14 cellular contexts compared by ENCODE assay signal in genomic region chr1:75392278-75392677, GRCh38.
DNase-seq lines count a peak whose midpoint lies in the region; ATAC-seq, FAIRE-seq and TF ChIP-seq lines count a peak whose summit lies in the region.
"Had no signal": no experiment of that assay in that cellular context is flagged by ENCODE, and none has a peak within 500 bp of the region (broad histone marks: within the 10 kb centered on the region; RNA-seq: fewer than 3 reads in every experiment).

No MANE protein-coding gene starts in this region.

- H3K36me3 Mint-ChIP-seq in astrocyte (ENCODE audit: low read depth, unreplicated experiment), result peaks cover 3% of the 10 kb centered on the region
- H3K36me3 Mint-ChIP-seq in osteocyte (ENCODE audit: unreplicated experiment), result no peaks in the 10 kb centered on the region
- H3K36me3 Mint-ChIP-seq: CD8-positive, alpha-beta T cell had no signal

- no peaks in the 10 kb centered on the region for H3K36me3 ChIP-seq in astrocyte (ENCODE audit: insufficient read depth, low read length)
- H3K36me3 ChIP-seq: esophagus muscularis mucosa had no signal

- H3K27me3 Mint-ChIP-seq in astrocyte (ENCODE audit: low read depth, unreplicated experiment) (no peaks in the 10 kb centered on the region), osteocyte (ENCODE audit: unreplicated experiment) (no peaks in the 10 kb centered on the region)
- H3K27me3 Mint-ChIP-seq: stimulated activated naive CD8-positive, alpha-beta T cell treated with anti-CD3 and anti-CD28 coated beads, Interleukin-15, amount 100 ng/mL, for 72 hours had no signal

- ATAC-seq in GM18907 (IDR thresholded peaks at IDR 0.05; ENCODE audit: unreplicated experiment), result peak; percentile 98
- peak; percentile 95 for ATAC-seq in GM21619 (IDR thresholded peaks at IDR 0.05; ENCODE audit: unreplicated experiment)
- ATAC-seq in HG03064 (IDR thresholded peaks at IDR 0.05; ENCODE audit: low read depth, unreplicated experiment), result peak; percentile 73
- ATAC-seq: CD8-positive, alpha-beta T cell; HCT116; stimulated activated naive CD8-positive, alpha-beta T cell treated with anti-CD3 and anti-CD28 coated beads, Interleukin-15, amount 100 ng/mL, for 72 hours had no signal

- H3K79me2 ChIP-seq in astrocyte (ENCODE audit: insufficient read depth, low read length), result no peaks in the 10 kb centered on the region

- peaks cover 4% of the 10 kb centered on the region for H3K9me3 ChIP-seq in astrocyte (ENCODE audit: insufficient read depth, low read depth, low read length)

- FAIRE-seq in astrocyte (lab: Jason Lieb, UNC), result no peak

- no peaks in the 10 kb centered on the region for H3K4me1 ChIP-seq in astrocyte (ENCODE audit: insufficient read depth, low read length)
- H3K4me1 ChIP-seq: esophagus muscularis mucosa had no signal

- no peak overlapping the region for H3K27ac ChIP-seq in astrocyte (ENCODE audit: low read depth, low read length)
- H3K27ac ChIP-seq: esophagus muscularis mucosa had no signal

- no peak overlapping the region for H3K9ac ChIP-seq in astrocyte (ENCODE audit: low read length)

- DNase-seq in astrocyte (ENCODE audit: low read depth) (peak; percentile 2), DMS 273 (lab: John Stamatoyannopoulos, UW; ENCODE audit: unreplicated experiment) (no peak), GM13976 (ENCODE audit: low spot score) (no peak), osteocyte (ENCODE audit: extremely low spot score, unreplicated experiment) (no peak), cortex of kidney (lab: John Stamatoyannopoulos, UW) (no peak)
- DNase-seq: activated CD4-positive, alpha-beta T cell treated with anti-CD3 and anti-CD28 coated beads for 4 hours; CD8-positive, alpha-beta T cell; stimulated activated CD4-positive, alpha-beta T cell treated with anti-CD3 and anti-CD28 coated beads, Interleukin-4, amount 100 ng/mL, for 24 hours; stimulated activated naive CD8-positive, alpha-beta T cell treated with anti-CD3 and anti-CD28 coated beads, Interleukin-15, amount 100 ng/mL, for 72 hours had no signal

- H3K27ac Mint-ChIP-seq in astrocyte (ENCODE audit: unreplicated experiment), result no peak overlapping the region
- H3K27ac Mint-ChIP-seq in osteocyte (ENCODE audit: unreplicated experiment), result no peak overlapping the region
- H3K27ac Mint-ChIP-seq: CD8-positive, alpha-beta T cell; stimulated activated naive CD8-positive, alpha-beta T cell treated with anti-CD3 and anti-CD28 coated beads, Interleukin-15, amount 100 ng/mL, for 72 hours had no signal

- H3K9me3 Mint-ChIP-seq in astrocyte (ENCODE audit: unreplicated experiment), result peaks cover 13% of the 10 kb centered on the region
- H3K9me3 Mint-ChIP-seq in osteocyte (ENCODE audit: unreplicated experiment), result peaks cover 24% of the 10 kb centered on the region

- H3K4me3 Mint-ChIP-seq in astrocyte (ENCODE audit: unreplicated experiment) (no peak overlapping the region), osteocyte (ENCODE audit: unreplicated experiment) (no peak overlapping the region)
- H3K4me3 Mint-ChIP-seq: CD8-positive, alpha-beta T cell; stimulated activated naive CD8-positive, alpha-beta T cell treated with anti-CD3 and anti-CD28 coated beads, Interleukin-15, amount 100 ng/mL, for 72 hours had no signal

- no peak overlapping the region for H3K4me3 ChIP-seq in astrocyte (ENCODE audit: insufficient read depth, low read depth, low read length)
- H3K4me3 ChIP-seq: esophagus muscularis mucosa had no signal

- TF ChIP-seq CTCF in astrocyte (IDR thresholded peaks at IDR 0.05; ENCODE audit: insufficient read depth, low read depth, low read length) (no peak), GM13976 (IDR thresholded peaks at IDR 0.05; ENCODE audit: borderline replicate concordance, control extremely low read depth, extremely low read depth, insufficient read depth, missing control alignments) (no peak), osteocyte (IDR thresholded peaks at IDR 0.05) (no peak)

- H3K4me2 ChIP-seq in astrocyte (ENCODE audit: low read length), result no peak overlapping the region

- H3K4me1 Mint-ChIP-seq in astrocyte (ENCODE audit: low read depth, unreplicated experiment) (peaks cover 2% of the 10 kb centered on the region), osteocyte (ENCODE audit: unreplicated experiment) (no peaks in the 10 kb centered on the region)
- H3K4me1 Mint-ChIP-seq: stimulated activated naive CD8-positive, alpha-beta T cell treated with anti-CD3 and anti-CD28 coated beads, Interleukin-15, amount 100 ng/mL, for 72 hours had no signal

- no peak overlapping the region for H2AFZ ChIP-seq in astrocyte (ENCODE audit: low read depth, low read length)

- no peaks in the 10 kb centered on the region for H3K27me3 ChIP-seq in astrocyte (ENCODE audit: insufficient read depth, low read length)
- H3K27me3 ChIP-seq: esophagus muscularis mucosa had no signal

- in situ Hi-C loops in GM13976 (cut with MboI; ENCODE audit: low sequenced_read_pairs, unreplicated experiment), result no loop called here

- H4K20me1 ChIP-seq in astrocyte (ENCODE audit: insufficient read depth, low read length), result no peaks in the 10 kb centered on the region
